Comparison of ENCODE assay signal across 9 cellular contexts in the genomic region with DNA sequence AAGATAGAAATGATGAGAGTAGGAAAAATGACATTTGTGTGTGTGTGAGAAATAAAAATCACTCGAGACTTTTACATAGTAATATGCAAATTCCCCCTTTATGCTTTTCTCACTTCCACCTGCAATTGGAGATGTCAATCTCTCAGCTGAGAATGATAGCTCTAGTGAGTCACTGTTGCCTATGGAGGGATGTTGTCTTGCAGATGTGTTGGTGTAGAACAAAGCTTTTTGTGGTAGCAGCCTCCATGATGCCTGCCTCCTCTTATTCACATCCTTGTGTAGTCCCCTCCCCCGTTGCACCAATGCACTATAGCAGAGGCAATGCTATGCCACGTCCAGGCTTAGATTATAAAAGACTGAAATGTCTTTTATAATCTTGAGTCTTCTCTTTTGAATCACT. TPM values are rescaled to one million over a fixed set of nuclear protein-coding genes. Genes with fewer than 3 reads are reported as not detected.
A peak's percentile ranks its signal among the peaks of the same experiment; 100 is the strongest.
DNase-seq lines count a peak whose midpoint lies in the region; ATAC-seq and TF ChIP-seq lines count a peak whose summit lies in the region.
"Had no signal": no experiment of that assay in that cellular context is flagged by ENCODE, and none has a peak within 500 bp of the region (broad histone marks: within the 10 kb centered on the region; RNA-seq: fewer than 3 reads in every experiment).

No MANE protein-coding gene starts in this region.

- H3K36me3 ChIP-seq in prostate gland = no peaks in the 10 kb centered on the region
- H3K36me3 ChIP-seq in heart right ventricle = no peaks in the 10 kb centered on the region

- H3K4me1 ChIP-seq in prostate gland (replicated peaks) (no peaks in the 10 kb centered on the region), heart right ventricle (no peaks in the 10 kb centered on the region)

- H3K27ac ChIP-seq in prostate gland (no peak overlapping the region), heart right ventricle (no peak overlapping the region)

- ATAC-seq in GM19025 (IDR thresholded peaks at IDR 0.05; ENCODE audit: low read depth, unreplicated experiment) = peak; percentile 36
- ATAC-seq in HG02870 (IDR thresholded peaks at IDR 0.05; ENCODE audit: unreplicated experiment) = peak; percentile 65
- ATAC-seq in heart right ventricle = no peak

- DNase-seq in activated CD4-positive, alpha-beta T cell treated with anti-CD3 and anti-CD28 coated beads, Interleukin-2, amount 50 U/mL, for 4 hours = peak; percentile 17 to 30
- peak; percentile 71 for DNase-seq in stimulated activated CD4-positive, alpha-beta T cell treated with anti-CD3 and anti-CD28 coated beads, Interleukin-4, amount 100 ng/mL, for 24 hours
- DNase-seq in HuH-7 (ENCODE audit: low spot score) (no peak), prostate gland (ENCODE audit: low spot score) (no peak), heart right ventricle (no peak), kidney glomerular epithelial cell (lab: John Stamatoyannopoulos, UW) (no peak)
- DNase-seq: NCI-H2029 treated with DMSO at 0.1 percent for 48 hours had no signal

- intact Hi-C loops in prostate gland (cut with DNase I) = no loop called here
- intact Hi-C loops in heart right ventricle (cut with DNase I) = no loop called here

- H3K4me3 ChIP-seq in prostate gland = no peak overlapping the region
- no peak overlapping the region for H3K4me3 ChIP-seq in heart right ventricle

- H3K27me3 ChIP-seq in prostate gland (replicated peaks; ENCODE audit: insufficient read depth) = no peaks in the 10 kb centered on the region
- peaks cover 0 to 21% (median 0%) of the 10 kb centered on the region in 7 donors for H3K27me3 ChIP-seq in heart right ventricle

- 85% methylated on average over 3 of the region's 3 CpGs for WGBS in prostate gland
- WGBS in heart right ventricle, 2 donors = 78 to 85% methylated on average over 3 of the region's 3 CpGs

- H3K9me3 ChIP-seq in prostate gland (no peaks in the 10 kb centered on the region), heart right ventricle (no peaks in the 10 kb centered on the region)

- TF ChIP-seq POLR2A in prostate gland (IDR thresholded peaks at IDR 0.05) = no peak

- TF ChIP-seq CTCF in prostate gland (IDR thresholded peaks at IDR 0.05) = no peak
- TF ChIP-seq CTCF in heart right ventricle (IDR thresholded peaks at IDR 0.05) = no peak

RNA-seq across cellular contexts. Expression of a gene that starts 33.8 kb away (rescaled TPM):
- total RNA-seq in prostate gland = 10 to 100 TPM in 1 of 2 donors, 1 to 10 TPM in 1; 5.8 to 20.3 TPM
- total RNA-seq in heart right ventricle = not detected
- polyA plus RNA-seq in heart right ventricle = under 1 TPM in 1 of 2 donors, not detected in 1; 0.01 TPM

RNA-seq across cellular contexts. Expression of a gene that starts 58.2 kb away (rescaled TPM):
- total RNA-seq in prostate gland (10 to 100 TPM; 70.8 to 88.4 TPM), heart right ventricle (10 to 100 TPM; 26.1 to 44.1 (median 34.5) TPM)
- 10 to 100 TPM; 15.0 to 19.0 TPM for polyA plus RNA-seq in heart right ventricle

Comparison
In these comparisons a context has a peak if more than half of its experiments do, and no peak if none do; other contexts are left out.
1. ATAC-seq: peak in GM19025 (single experiment) and HG02870 (single experiment); none in heart right ventricle (0 of 8).
2. DNase-seq: peak in activated CD4-positive, alpha-beta T cell treated with anti-CD3 and anti-CD28 coated beads, Interleukin-2, amount 50 U/mL, for 4 hours (2 of 2) and stimulated activated CD4-positive, alpha-beta T cell treated with anti-CD3 and anti-CD28 coated beads, Interleukin-4, amount 100 ng/mL, for 24 hours (single experiment); none in HuH-7 (single experiment), prostate gland (single experiment), heart right ventricle (0 of 2) and kidney glomerular epithelial cell (single experiment).
3. RNA of a gene that starts 33.8 kb away (total RNA-seq): 5.8 to 20.3 TPM in prostate gland; not detected in heart right ventricle; every median in the first group is over 4 times any median in the second.